ENCODE assay signal across 10 cellular contexts in genomic region chr12:105955608-105955931, GRCh38.
"Had no signal": no experiment of that assay in that cellular context is flagged by ENCODE, and none has a peak within 500 bp of the region (broad histone marks: within the 10 kb centered on the region; RNA-seq: fewer than 3 reads in every experiment).

No MANE protein-coding gene starts in this region.

- H3K27me3 ChIP-seq: gastroesophageal sphincter had no signal

- H3K4me3 ChIP-seq: gastroesophageal sphincter had no signal

- H3K27ac ChIP-seq: epithelial cell of prostate, gastroesophageal sphincter had no signal

- H3K36me3 ChIP-seq: gastroesophageal sphincter had no signal

- H3K4me1 ChIP-seq: gastroesophageal sphincter had no signal

- DNase-seq: activated CD4-positive, alpha-beta T cell treated with anti-CD3 and anti-CD28 coated beads, Interleukin-2, amount 50 U/mL, for 1 hour; activated CD8-positive, alpha-beta memory T cell treated with anti-CD3 and anti-CD28 coated beads for 24 hours; activated naive CD8-positive, alpha-beta T cell treated with anti-CD3 and anti-CD28 coated beads, Interleukin-2, amount 10 ng/mL, durations not matched to agents 7 days and 5 days; anterior cingulate cortex; hippocampal formation; kidney; stimulated activated CD4-positive, alpha-beta T cell treated with anti-CD3 and anti-CD28 coated beads, Interleukin-12 subunit alpha, Interleukin-12 subunit beta, amount 100 ng/mL, for 4 hours; T-helper 2 cell had no signal

- H3K9me3 ChIP-seq: gastroesophageal sphincter had no signal
